8 cellular contexts compared by ENCODE assay signal in the genomic region with DNA sequence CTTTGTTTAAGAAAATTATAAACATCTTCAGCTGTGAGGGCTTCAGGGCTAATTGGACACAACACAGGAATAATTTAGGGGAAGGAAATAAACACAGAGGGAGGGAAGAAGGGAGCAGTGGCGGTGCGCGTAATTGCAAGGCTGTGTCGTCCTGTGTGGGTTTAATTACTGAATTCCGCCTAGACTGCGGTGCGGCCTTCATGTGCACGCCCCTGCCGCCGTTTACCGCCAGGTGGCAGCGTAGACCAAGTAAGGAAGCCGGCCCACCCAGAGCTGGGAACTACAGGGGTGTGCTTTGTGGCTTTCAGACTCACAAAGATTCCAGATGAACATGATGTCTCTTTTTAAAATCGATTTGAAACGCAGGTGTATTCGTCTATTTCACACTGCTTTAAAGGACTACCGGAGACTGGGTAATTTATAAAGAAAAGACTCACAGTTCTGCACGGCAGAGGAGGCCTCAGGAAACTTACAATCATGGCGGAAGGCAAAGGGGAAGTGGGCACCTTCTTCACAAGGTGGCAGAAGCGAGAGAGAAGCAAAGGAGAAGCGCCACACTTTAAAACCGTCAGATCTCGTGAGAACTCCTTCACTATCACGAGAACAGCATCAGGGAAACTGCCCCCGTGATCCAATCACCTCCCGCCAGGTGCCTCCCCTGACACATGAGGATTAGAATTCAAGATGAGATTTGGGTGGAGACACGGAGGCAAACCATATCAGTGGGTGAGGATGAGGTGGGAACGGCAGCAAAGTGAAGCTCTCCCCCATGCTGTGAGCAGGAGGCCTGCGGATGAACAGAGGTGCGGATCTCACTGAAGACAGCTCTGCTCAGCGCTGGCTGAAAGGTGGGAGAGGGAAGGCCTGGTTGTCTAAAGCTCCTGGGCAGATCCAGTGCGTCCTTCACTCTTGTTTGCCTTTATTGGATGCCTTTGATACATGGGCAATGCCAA.
DNase-seq lines count a peak whose midpoint lies in the region; ATAC-seq and TF ChIP-seq lines count a peak whose summit lies in the region.

No MANE protein-coding gene starts in this region.

- H3K4me1 Mint-ChIP-seq in osteocyte (ENCODE audit: unreplicated experiment): peaks cover 9% of the 10 kb centered on the region

- TF ChIP-seq CTCF in HL-60 (IDR thresholded peaks at IDR 0.05; ENCODE audit: insufficient read depth, low read length): peak; percentile 50
- peak; percentile 48 for TF ChIP-seq CTCF in foreskin keratinocyte (conservative IDR thresholded peaks at IDR 0.05)
- peak; percentile 99 for TF ChIP-seq CTCF in osteocyte (IDR thresholded peaks at IDR 0.05)
- TF ChIP-seq CTCF in transverse colon (IDR thresholded peaks at IDR 0.05): peak; percentile 80 to 91 (median 84)

- DNase-seq in DMS153 (lab: John Stamatoyannopoulos, UW) (peak; percentile 15), HL-60 (ENCODE audit: low read depth in 1 of 2, low spot score in 1 of 2) (peak; percentile 32 to 65), RPMI7951 (ENCODE audit: low read depth) (peak; percentile 74), foreskin keratinocyte (peak in 1 of 2 donors; percentile 1), osteocyte (ENCODE audit: extremely low spot score, unreplicated experiment) (peak; percentile 90), transverse colon (peak; percentile 78)
- peak; percentile 35 for DNase-seq in activated effector memory CD4-positive, alpha-beta T cell treated with Interleukin-2 at 50 U/mL for 16 hours

- peaks cover 13% of the 10 kb centered on the region for H3K27me3 Mint-ChIP-seq in osteocyte (ENCODE audit: unreplicated experiment)

- peaks cover 4% of the 10 kb centered on the region for H3K36me3 Mint-ChIP-seq in osteocyte (ENCODE audit: unreplicated experiment)

- in situ Hi-C loops in transverse colon (cut with MboI; ENCODE audit: low pct_ligation_motif_present in 1 of 4, low pct_unique_long_range_greater_than_20kb in 1 of 4, low sequenced_read_pairs in 3 of 4): loop anchor here (5.0 to 25.0 kb wide), 2 partner anchors 212 to 502 kb away; a partner anchor contains a TSS

- peaks cover 11% of the 10 kb centered on the region for H3K9me3 Mint-ChIP-seq in osteocyte (ENCODE audit: unreplicated experiment)

- H3K36me3 ChIP-seq in transverse colon: no peaks in the 10 kb centered on the region

- TF ChIP-seq EP300 in transverse colon (IDR thresholded peaks at IDR 0.05; ENCODE audit: low read depth): no peak

- no peak for TF ChIP-seq POLR2A in transverse colon (IDR thresholded peaks at IDR 0.05)

- no peak overlapping the region for H3K4me3 ChIP-seq in HL-60 (replicated peaks; ENCODE audit: insufficient read depth, low read length)
- no peak overlapping the region for H3K4me3 ChIP-seq in transverse colon

- H3K27ac ChIP-seq in HL-60 (replicated peaks) (no peak overlapping the region), foreskin keratinocyte (no peak overlapping the region), transverse colon (peak overlapping the region in 1 of 4 donors; percentile 25)

- intact Hi-C loops in transverse colon (cut with DNase I; ENCODE audit: low total_unique reads): no loop called here

- H3K4me1 ChIP-seq in foreskin keratinocyte: no peaks in the 10 kb centered on the region
- peaks cover 0 to 3% (median 0%) of the 10 kb centered on the region in 4 donors for H3K4me1 ChIP-seq in transverse colon

- H3K27me3 ChIP-seq in HL-60 (ENCODE audit: insufficient read depth, poor library complexity, severe bottlenecking): no peaks in the 10 kb centered on the region
- no peaks in the 10 kb centered on the region for H3K27me3 ChIP-seq in foreskin keratinocyte
- H3K27me3 ChIP-seq in transverse colon: no peaks in the 10 kb centered on the region

- WGBS in transverse colon (ENCODE audit: low coverage in 1 of 2), 2 donors: 41 to 54% methylated on average over 14 to 32 of the region's 32 CpGs

- ATAC-seq in GM21360 (IDR thresholded peaks at IDR 0.05; ENCODE audit: unreplicated experiment) (peak; percentile 99), foreskin keratinocyte (peak; percentile 53)

- no peaks in the 10 kb centered on the region for H3K9me3 ChIP-seq in transverse colon

- H3K27ac Mint-ChIP-seq in osteocyte (ENCODE audit: unreplicated experiment): no peak overlapping the region

- no peak overlapping the region for H3K4me3 Mint-ChIP-seq in osteocyte (ENCODE audit: unreplicated experiment)

Comparison
In these comparisons a context has a peak if more than half of its experiments do, and no peak if none do; other contexts are left out.
1. CTCF ChIP-seq: peak in every context shown above with its lines; median percentile 99 in osteocyte; 84 in transverse colon; 50 in HL-60; 48 in foreskin keratinocyte.